9 cellular contexts compared by ENCODE assay signal in genomic region chr9:60969988-60970668, GRCh38. TPM values are rescaled to one million over a fixed set of nuclear protein-coding genes. Genes with fewer than 3 reads are reported as not detected.
"Had no signal": no experiment of that assay in that cellular context is flagged by ENCODE, and none has a peak within 500 bp of the region (broad histone marks: within the 10 kb centered on the region; RNA-seq: fewer than 3 reads in every experiment).

No MANE protein-coding gene starts in this region.

RNA-seq across cellular contexts. Expression of gene SPATA31A5, which starts 55.9 kb away (rescaled TPM):
- total RNA-seq: OCI-LY7, PC-3, PC-9, Peyer's patch, RPMI7951, SJCRH30, SJSA1, SK-MEL-5 had no signal
- polyA plus RNA-seq: SK-N-SH had no signal
